ENCODE assay signal across 8 cellular contexts in the genomic region with DNA sequence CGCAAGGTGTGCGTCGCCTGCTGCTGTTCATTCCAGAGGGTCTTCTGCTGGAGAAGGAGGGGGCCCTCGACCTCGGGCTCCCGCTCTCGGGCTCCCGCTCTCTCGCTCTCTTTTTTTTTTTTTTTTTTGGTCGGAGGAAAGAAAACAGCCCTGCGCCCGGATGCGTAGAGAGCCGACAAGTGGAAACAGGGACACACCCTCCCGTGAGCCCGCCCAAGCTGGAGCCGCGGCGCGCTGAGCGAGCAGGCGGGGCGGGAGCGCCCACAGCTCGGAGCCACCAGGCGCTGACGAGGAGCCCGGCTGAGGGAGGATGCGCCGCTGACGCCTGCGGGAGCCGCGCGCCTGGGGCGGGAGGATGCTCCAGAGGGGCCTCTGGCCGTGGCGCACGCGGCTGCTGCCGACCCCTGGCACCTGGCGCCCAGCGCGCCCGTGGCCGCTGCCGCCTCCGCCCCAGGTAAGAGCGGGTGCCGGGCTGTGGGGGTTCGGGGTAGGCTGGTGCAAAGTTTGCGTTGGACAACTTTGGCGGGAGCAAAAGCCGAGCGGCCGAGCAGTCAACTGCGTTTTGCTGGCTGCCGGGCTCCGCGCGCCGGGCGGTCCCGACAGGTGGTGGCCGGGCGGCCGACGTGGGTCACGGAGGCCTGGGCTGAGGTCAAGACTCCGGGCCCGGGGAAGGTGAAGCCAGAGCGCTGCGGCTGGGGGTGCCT. TPM values are rescaled to one million over a fixed set of nuclear protein-coding genes. Genes with fewer than 3 reads are reported as not detected.
DNase-seq lines count a peak whose midpoint lies in the region; ATAC-seq and TF ChIP-seq lines count a peak whose summit lies in the region.

Gene MCUB (plus strand): TSS at position 264 of the 704 bp plus-strand sequence. CDS start 92 bp downstream, at position 356.

- H3K27ac Mint-ChIP-seq in activated naive CD8-positive, alpha-beta T cell treated with anti-CD3 and anti-CD28 coated beads, Interleukin-2, amount 50 U/mL, for 24 hours: peak within 1 kb of the TSS; percentile 95

- ATAC-seq in HG02571 (IDR thresholded peaks at IDR 0.05; ENCODE audit: unreplicated experiment) (peak; percentile 89), heart right ventricle (peak; percentile 97 to 99 (median 98)), upper lobe of left lung (ENCODE audit: low FRiP score in 2 of 2) (peak; percentile 97 to 98)
- ATAC-seq in activated naive CD8-positive, alpha-beta T cell treated with anti-CD3 and anti-CD28 coated beads, Interleukin-2, amount 50 U/mL, for 24 hours: peak; percentile 95

- intact Hi-C loops in heart right ventricle (cut with DNase I) (loop anchor here in 7 of 10 donors (2.0 to 10.0 kb wide), 6 partner anchors 105 to 255 kb away; partner anchors contain the start of genes SEC24B (in 6 of the 7), CASP6 (in 3 of the 7) and GAR1 (in 1 of the 7)), posterior vena cava (cut with DNase I) (no loop called here)

- H3K4me3 ChIP-seq in GM12864 (ENCODE audit: low read depth, low read length): peak within 1 kb of the TSS; percentile 79
- peak within 1 kb of the TSS; percentile 58 to 87 (median 74) for H3K4me3 ChIP-seq in heart right ventricle
- peak within 1 kb of the TSS; percentile 63 to 91 (median 80) for H3K4me3 ChIP-seq in upper lobe of left lung

- H3K36me3 Mint-ChIP-seq in activated naive CD8-positive, alpha-beta T cell treated with anti-CD3 and anti-CD28 coated beads, Interleukin-2, amount 50 U/mL, for 24 hours (ENCODE audit: low read depth): peaks cover 22% of the 10 kb centered on the region

- H3K36me3 ChIP-seq in heart right ventricle (peaks cover 0 to 6% (median 0%) of the 10 kb centered on the region in 9 donors), upper lobe of left lung (no peaks in the 10 kb centered on the region)

- H3K27ac ChIP-seq in heart right ventricle (peak within 1 kb of the TSS; percentile 69 to 94 (median 86)), upper lobe of left lung (peak within 1 kb of the TSS; percentile 79 to 88 (median 84))

- no peaks in the 10 kb centered on the region for H3K27me3 Mint-ChIP-seq in activated naive CD8-positive, alpha-beta T cell treated with anti-CD3 and anti-CD28 coated beads, Interleukin-2, amount 50 U/mL, for 24 hours

- peak; percentile 80 for DNase-seq in GM12864 (ENCODE audit: low read depth)
- peak; percentile 90 for DNase-seq in NAMALWA (ENCODE audit: low spot score)
- peak; percentile 90 for DNase-seq in T follicular helper cell (ENCODE audit: low read depth)
- DNase-seq in activated naive CD8-positive, alpha-beta T cell treated with anti-CD3 and anti-CD28 coated beads, Interleukin-2, amount 50 U/mL, for 24 hours: peak; percentile 89
- peak; percentile 85 to 88 for DNase-seq in heart right ventricle
- DNase-seq in posterior vena cava (ENCODE audit: low spot score): peak; percentile 97
- peak; percentile 87 to 96 for DNase-seq in upper lobe of left lung

- peaks cover 0 to 24% (median 11%) of the 10 kb centered on the region in 9 donors for H3K4me1 ChIP-seq in heart right ventricle
- H3K4me1 ChIP-seq in upper lobe of left lung: peaks cover 9 to 25% (median 13%) of the 10 kb centered on the region in 4 donors

- WGBS in heart right ventricle, 2 donors: 0% methylated on average over 51 to 73 of the region's 73 CpGs
- 0 to 1% methylated on average over 14 to 37 of the region's 73 CpGs for WGBS in upper lobe of left lung, 2 donors

- H3K9me3 ChIP-seq in heart right ventricle (peaks cover 0 to 8% (median 0%) of the 10 kb centered on the region in 11 donors), upper lobe of left lung (no peaks in the 10 kb centered on the region)

- no peaks in the 10 kb centered on the region for H3K9me3 Mint-ChIP-seq in activated naive CD8-positive, alpha-beta T cell treated with anti-CD3 and anti-CD28 coated beads, Interleukin-2, amount 50 U/mL, for 24 hours

- H3K4me3 Mint-ChIP-seq in activated naive CD8-positive, alpha-beta T cell treated with anti-CD3 and anti-CD28 coated beads, Interleukin-2, amount 50 U/mL, for 24 hours: peak within 1 kb of the TSS; percentile 91

- TF ChIP-seq POLR2A in upper lobe of left lung (IDR thresholded peaks at IDR 0.05): peak in 2 of 4 donors; percentile 54 to 82

- H3K27me3 ChIP-seq in heart right ventricle: peaks cover 0 to 3% (median 0%) of the 10 kb centered on the region in 7 donors
- H3K27me3 ChIP-seq in upper lobe of left lung: no peaks in the 10 kb centered on the region

- TF ChIP-seq EP300 in upper lobe of left lung (IDR thresholded peaks at IDR 0.05): no peak

- H3K4me1 Mint-ChIP-seq in activated naive CD8-positive, alpha-beta T cell treated with anti-CD3 and anti-CD28 coated beads, Interleukin-2, amount 50 U/mL, for 24 hours: peaks cover 53% of the 10 kb centered on the region

- TF ChIP-seq CTCF in GM12864 (IDR thresholded peaks at IDR 0.05; ENCODE audit: low read depth, low read length, missing control alignments) (no peak), heart right ventricle (IDR thresholded peaks at IDR 0.05) (no peak), upper lobe of left lung (IDR thresholded peaks at IDR 0.05) (peak in 2 of 6 experiments; percentile 21 to 22)

RNA-seq across cellular contexts. Expression of gene MCUB, which starts in this region (rescaled TPM):
- 10 to 100 TPM in 1 of 10 donors, 1 to 10 TPM in 9; 1.7 to 12.6 (median 3.3) TPM for total RNA-seq in heart right ventricle
- polyA plus RNA-seq in heart right ventricle: 1 to 10 TPM; 3.6 to 7.4 TPM
- total RNA-seq in posterior vena cava: 10 to 100 TPM; 17.4 to 18.9 TPM
- 10 to 100 TPM in 5 of 6 donors, 1 to 10 TPM in 1; 8.8 to 37.9 (median 19.4) TPM for total RNA-seq in upper lobe of left lung

Comparison
In these comparisons a context has a peak if more than half of its experiments do, and no peak if none do; other contexts are left out.
1. Peak in every context shown above with its lines: DNase-seq, ATAC-seq, H3K4me3 ChIP-seq and H3K27ac ChIP-seq.
2. intact Hi-C loops: an anchor here in heart right ventricle (2.0 to 10.0 kb wide); none called in posterior vena cava.